10 cellular contexts compared by ENCODE assay signal in genomic region chr22:17198188-17199130, GRCh38. TPM values are rescaled to one million over a fixed set of nuclear protein-coding genes. Genes with fewer than 3 reads are reported as not detected.
A peak's percentile ranks its signal among the peaks of the same experiment; 100 is the strongest.
DNase-seq lines count a peak whose midpoint lies in the region; ATAC-seq and TF ChIP-seq lines count a peak whose summit lies in the region.
"Had no signal": no experiment of that assay in that cellular context is flagged by ENCODE, and none has a peak within 500 bp of the region (broad histone marks: within the 10 kb centered on the region; RNA-seq: fewer than 3 reads in every experiment).

No MANE protein-coding gene starts in this region.

- H3K9me3 Mint-ChIP-seq in progenitor cell of endocrine pancreas (ENCODE audit: low read depth) = no peaks in the 10 kb centered on the region
- H3K9me3 Mint-ChIP-seq in stimulated activated memory B cell treated with anti-CD40 and anti-IgM and Interleukin-4, amounts not matched to agents 10 μg/mL and 1 μg/mL and 100 μg/mL, for 72 hours = no peaks in the 10 kb centered on the region

- peak overlapping the region; percentile 87 for H3K27ac ChIP-seq in right cardiac atrium (ENCODE audit: low read length)

- intact Hi-C loops in right cardiac atrium (cut with DNase I) = no loop called here

- H3K27me3 ChIP-seq in right cardiac atrium (ENCODE audit: control insufficient read depth, insufficient read depth) = no peaks in the 10 kb centered on the region

- no peaks in the 10 kb centered on the region for H3K4me1 ChIP-seq in right cardiac atrium (ENCODE audit: control insufficient read depth, insufficient read depth, low read length)

- H3K9me3 ChIP-seq in right cardiac atrium (ENCODE audit: control insufficient read depth, low read length) = no peaks in the 10 kb centered on the region

- peak overlapping the region; percentile 99 for H3K27ac Mint-ChIP-seq in progenitor cell of endocrine pancreas
- H3K27ac Mint-ChIP-seq in stimulated activated memory B cell treated with anti-CD40 and anti-IgM and Interleukin-4, amounts not matched to agents 10 μg/mL and 1 μg/mL and 100 μg/mL, for 72 hours = no peak overlapping the region

- peaks cover 2% of the 10 kb centered on the region for H3K36me3 Mint-ChIP-seq in progenitor cell of endocrine pancreas (ENCODE audit: insufficient read depth)
- H3K36me3 Mint-ChIP-seq in stimulated activated memory B cell treated with anti-CD40 and anti-IgM and Interleukin-4, amounts not matched to agents 10 μg/mL and 1 μg/mL and 100 μg/mL, for 72 hours = peaks cover 24% of the 10 kb centered on the region

- DNase-seq in ELF-1 (ENCODE audit: low read depth, low spot score) (peak; percentile 93), astrocyte of the hippocampus (ENCODE audit: low read depth, low spot score) (peak; percentile 53), right cardiac atrium (peak; percentile 80 to 89 (median 86)), progenitor cell of endocrine pancreas (ENCODE audit: low spot score, unreplicated experiment) (peak; percentile 49), ureter (ENCODE audit: low spot score) (no peak), T-helper 1 cell (no peak), inferior parietal cortex (ENCODE audit: extremely low spot score) (no peak)
- DNase-seq: DND-41, T1000 had no signal

- peaks cover 25% of the 10 kb centered on the region for H3K4me1 Mint-ChIP-seq in progenitor cell of endocrine pancreas (ENCODE audit: low read depth)
- peaks cover 6% of the 10 kb centered on the region for H3K4me1 Mint-ChIP-seq in stimulated activated memory B cell treated with anti-CD40 and anti-IgM and Interleukin-4, amounts not matched to agents 10 μg/mL and 1 μg/mL and 100 μg/mL, for 72 hours

- H3K27me3 Mint-ChIP-seq in progenitor cell of endocrine pancreas = no peaks in the 10 kb centered on the region
- no peaks in the 10 kb centered on the region for H3K27me3 Mint-ChIP-seq in stimulated activated memory B cell treated with anti-CD40 and anti-IgM and Interleukin-4, amounts not matched to agents 10 μg/mL and 1 μg/mL and 100 μg/mL, for 72 hours

- WGBS in right cardiac atrium = 28% methylated on average over 31 of the region's 31 CpGs

- peak; percentile 82 to 94 for ATAC-seq in right cardiac atrium
- no peak for ATAC-seq in stimulated activated memory B cell treated with anti-CD40 and anti-IgM and Interleukin-4, amounts not matched to agents 10 μg/mL and 1 μg/mL and 100 μg/mL, for 72 hours

- TF ChIP-seq CTCF in progenitor cell of endocrine pancreas (IDR thresholded peaks at IDR 0.05; ENCODE audit: unreplicated experiment) = no peak

- H3K4me3 Mint-ChIP-seq in progenitor cell of endocrine pancreas (ENCODE audit: low read depth) = peak overlapping the region; percentile 89
- H3K4me3 Mint-ChIP-seq in stimulated activated memory B cell treated with anti-CD40 and anti-IgM and Interleukin-4, amounts not matched to agents 10 μg/mL and 1 μg/mL and 100 μg/mL, for 72 hours = no peak overlapping the region

- H3K4me3 ChIP-seq in right cardiac atrium (ENCODE audit: low read length) = peak overlapping the region; percentile 48

RNA-seq across cellular contexts. Expression of gene ADA2, which starts 20.8 kb away (rescaled TPM):
- 10 to 100 TPM; 20.1 to 51.6 (median 34.8) TPM for total RNA-seq in right cardiac atrium
- polyA plus RNA-seq in right cardiac atrium = 25.4 TPM
- 88.9 and 89.2 TPM in 2 replicates for total RNA-seq in progenitor cell of endocrine pancreas
- total RNA-seq in ureter = 22.9 TPM

RNA-seq across cellular contexts. Expression of gene HDHD5, which starts 39.4 kb away (rescaled TPM):
- total RNA-seq in right cardiac atrium (10 to 100 TPM; 28.2 to 41.2 (median 35.9) TPM), progenitor cell of endocrine pancreas (39.7 and 40.4 TPM in 2 replicates), ureter (30.2 TPM)
- 37.9 TPM for polyA plus RNA-seq in right cardiac atrium

Comparison
In these comparisons a context has a peak if more than half of its experiments do, and no peak if none do; other contexts are left out.
1. DNase-seq: peak in ELF-1 (single experiment), astrocyte of the hippocampus (single experiment), right cardiac atrium (3 of 3) and progenitor cell of endocrine pancreas (single experiment); none in ureter (single experiment), T-helper 1 cell (0 of 5) and inferior parietal cortex (single experiment).